18 cellular contexts compared by ENCODE assay signal in genomic region chr18:8960740-8961657, GRCh38.
DNase-seq lines count a peak whose midpoint lies in the region; ATAC-seq and TF ChIP-seq lines count a peak whose summit lies in the region.
"Had no signal": no experiment of that assay in that cellular context is flagged by ENCODE, and none has a peak within 500 bp of the region (broad histone marks: within the 10 kb centered on the region; RNA-seq: fewer than 3 reads in every experiment).

No MANE protein-coding gene starts in this region.

- H3K4me1 Mint-ChIP-seq in HFFc6 (ENCODE audit: low read depth): peaks cover 59% of the 10 kb centered on the region
- no peaks in the 10 kb centered on the region for H3K4me1 Mint-ChIP-seq in activated T-cell treated with anti-CD3 and anti-CD28 coated beads, Interleukin-2, amount 50 U/mL, for 72 hours (ENCODE audit: low read depth)

- H3K4me3 ChIP-seq in foreskin fibroblast (ENCODE audit: low read depth in 1 of 2, low read length in 2 of 2) (no peak overlapping the region), skeletal muscle satellite cell (ENCODE audit: low read length) (no peak overlapping the region)
- H3K4me3 ChIP-seq: cardiac muscle cell, lower lobe of right lung, ovary had no signal

- no peak for TF ChIP-seq CTCF in HFFc6 (IDR thresholded peaks at IDR 0.05)
- TF ChIP-seq CTCF in VCaP (conservative IDR thresholded peaks at IDR 0.05): no peak
- TF ChIP-seq CTCF in foreskin fibroblast (IDR thresholded peaks at IDR 0.05; ENCODE audit: low read depth, low read length): no peak

- H3K4me1 ChIP-seq in skeletal muscle satellite cell (ENCODE audit: control insufficient read depth, insufficient read depth, low read length): peaks cover 12% of the 10 kb centered on the region

- H3K27me3 Mint-ChIP-seq in HFFc6 (ENCODE audit: insufficient read depth): no peaks in the 10 kb centered on the region; the same call in 1 of the 2 replicates
- H3K27me3 Mint-ChIP-seq in activated T-cell treated with anti-CD3 and anti-CD28 coated beads, Interleukin-2, amount 50 U/mL, for 72 hours (ENCODE audit: low read depth): no peaks in the 10 kb centered on the region

- peak overlapping the region; percentile 76 for H3K27ac Mint-ChIP-seq in HFFc6
- H3K27ac Mint-ChIP-seq in activated T-cell treated with anti-CD3 and anti-CD28 coated beads, Interleukin-2, amount 50 U/mL, for 72 hours: no peak overlapping the region

- no peaks in the 10 kb centered on the region for H3K27me3 ChIP-seq in skeletal muscle satellite cell (ENCODE audit: control insufficient read depth, insufficient read depth, low read length)
- H3K27me3 ChIP-seq: cardiac muscle cell, ovary had no signal

- peaks cover 9% of the 10 kb centered on the region for H3K9me3 Mint-ChIP-seq in HFFc6
- H3K9me3 Mint-ChIP-seq in activated T-cell treated with anti-CD3 and anti-CD28 coated beads, Interleukin-2, amount 50 U/mL, for 72 hours: no peaks in the 10 kb centered on the region
- H3K9me3 Mint-ChIP-seq: activated T-cell treated with anti-CD3 and anti-CD28 coated beads, Interleukin-2, amount 50 U/mL, for 4 hours had no signal

- peak overlapping the region; percentile 18 for H3K4me2 ChIP-seq in skeletal muscle satellite cell (ENCODE audit: low read length)

- no peaks in the 10 kb centered on the region for H3K36me3 ChIP-seq in skeletal muscle satellite cell (ENCODE audit: insufficient read depth, low read length)
- H3K36me3 ChIP-seq: cardiac muscle cell, lower lobe of right lung, ovary had no signal

- no peak overlapping the region for H3K9ac ChIP-seq in skeletal muscle satellite cell (ENCODE audit: low read depth, low read length)

- peaks cover 17% of the 10 kb centered on the region for H3K36me3 Mint-ChIP-seq in HFFc6 (ENCODE audit: low read depth)
- H3K36me3 Mint-ChIP-seq in activated T-cell treated with anti-CD3 and anti-CD28 coated beads, Interleukin-2, amount 50 U/mL, for 72 hours (ENCODE audit: insufficient read depth in 2 of 2): no peaks in the 10 kb centered on the region

- no peak for ATAC-seq in activated T-cell treated with anti-CD3 and anti-CD28 coated beads, Interleukin-2, amount 50 U/mL, for 72 hours (replicated peaks in 1 of 2)
- ATAC-seq: activated T-cell treated with anti-CD3 and anti-CD28 coated beads, Interleukin-2, amount 50 U/mL, for 4 hours; stimulated activated naive CD8-positive, alpha-beta T cell treated with anti-CD3 and anti-CD28 coated beads, Interleukin-15, Interleukin-2, amounts not matched to agents 100 U/mL and 50 U/mL, for 24 hours had no signal

- no peaks in the 10 kb centered on the region for H3K9me3 ChIP-seq in skeletal muscle satellite cell (replicated peaks; ENCODE audit: low read length)
- H3K9me3 ChIP-seq: lower lobe of right lung, ovary had no signal

- DNase-seq in HFFc6 (peak; percentile 74), foreskin fibroblast (peak; percentile 72 to 88), DMS153 treated with DMSO at 0.1 percent for 48 hours (lab: John Stamatoyannopoulos, UW; ENCODE audit: unreplicated experiment) (no peak), NCI-H2171 treated with DMSO at 0.1 percent for 48 hours (lab: John Stamatoyannopoulos, UW) (no peak)
- DNase-seq in activated T-cell treated with anti-CD3 and anti-CD28 coated beads, Interleukin-2, amount 50 U/mL, for 72 hours: no peak
- no peak for DNase-seq in central memory CD4-positive, alpha-beta T cell
- DNase-seq: activated T-cell treated with anti-CD3 and anti-CD28 coated beads, Interleukin-2, amount 50 U/mL, for 4 hours; foreskin melanocyte; lower lobe of right lung; MM.1S; NCI-H446; ovary; Right ventricle myocardium superior; stimulated activated CD4-positive, alpha-beta T cell treated with anti-CD3 and anti-CD28 coated beads, Interleukin-2, amount 100 ng/mL, for 48 hours; stimulated activated naive CD8-positive, alpha-beta T cell treated with anti-CD3 and anti-CD28 coated beads, Interleukin-15, Interleukin-2, amounts not matched to agents 100 U/mL and 50 U/mL, for 24 hours had no signal

- H3K4me3 Mint-ChIP-seq in HFFc6: peak overlapping the region; percentile 65
- H3K4me3 Mint-ChIP-seq in activated T-cell treated with anti-CD3 and anti-CD28 coated beads, Interleukin-2, amount 50 U/mL, for 72 hours: no peak overlapping the region
- H3K4me3 Mint-ChIP-seq: activated T-cell treated with anti-CD3 and anti-CD28 coated beads, Interleukin-2, amount 50 U/mL, for 4 hours had no signal

- peak overlapping the region; percentile 74 for H3K27ac ChIP-seq in VCaP
- H3K27ac ChIP-seq: cardiac muscle cell, lower lobe of right lung, ovary had no signal

Comparison
In these comparisons a context has a peak if more than half of its experiments do, and no peak if none do; other contexts are left out.
1. DNase-seq: peak in HFFc6 (single experiment) and foreskin fibroblast (2 of 2); none in DMS153 treated with DMSO at 0.1 percent for 48 hours (single experiment), NCI-H2171 treated with DMSO at 0.1 percent for 48 hours (single experiment), activated T-cell treated with anti-CD3 and anti-CD28 coated beads, Interleukin-2, amount 50 U/mL, for 72 hours (0 of 2) and central memory CD4-positive, alpha-beta T cell (single experiment).